ENCODE assay signal across 23 cellular contexts in the genomic region with DNA sequence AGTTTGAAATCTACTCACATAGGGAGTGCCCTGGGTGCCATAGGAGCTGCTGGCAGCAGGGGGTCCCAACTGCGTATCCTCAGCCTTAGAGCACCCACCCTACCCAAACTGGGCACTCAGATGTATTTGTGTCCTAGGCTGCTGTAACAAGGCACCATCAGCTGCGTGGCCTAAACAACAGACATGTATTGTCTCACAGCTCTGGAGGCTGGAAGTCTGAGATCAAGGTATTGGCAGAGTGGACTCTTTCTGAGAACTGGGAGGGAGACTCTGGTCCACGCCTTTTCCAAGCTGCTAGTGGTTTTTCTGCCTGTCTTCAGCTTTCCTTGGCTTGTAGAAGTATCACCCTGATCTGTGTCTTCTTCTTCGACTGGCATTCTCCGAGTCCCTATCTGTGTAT.
A peak's percentile ranks its signal among the peaks of the same experiment; 100 is the strongest.
DNase-seq lines count a peak whose midpoint lies in the region; ATAC-seq and TF ChIP-seq lines count a peak whose summit lies in the region.
"Had no signal": no experiment of that assay in that cellular context is flagged by ENCODE, and none has a peak within 500 bp of the region (broad histone marks: within the 10 kb centered on the region; RNA-seq: fewer than 3 reads in every experiment).

No MANE protein-coding gene starts in this region.

- H3K4me3 ChIP-seq in SK-N-SH (ENCODE audit: low read depth in 2 of 2, low read length in 1 of 2) (no peak overlapping the region), right atrium auricular region (no peak overlapping the region), muscle layer of duodenum (ENCODE audit: low read depth in 1 of 2, low read length in 2 of 2) (no peak overlapping the region), upper lobe of right lung (no peak overlapping the region)
- H3K4me3 ChIP-seq: dorsolateral prefrontal cortex had no signal

- H3K9me2 ChIP-seq in SK-N-SH, result no peaks in the 10 kb centered on the region

- H3K4me1 Mint-ChIP-seq in activated CD8-positive, alpha-beta T cell treated with anti-CD3 and anti-CD28 coated beads for 36 hours (ENCODE audit: low read depth), result peaks cover 1% of the 10 kb centered on the region
- H3K4me1 Mint-ChIP-seq: activated naive CD8-positive, alpha-beta T cell treated with anti-CD3 and anti-CD28 coated beads, Interleukin-2, amount 10 ng/mL, durations not matched to agents 7 days and 5 days; CD4-positive, CD25-positive, alpha-beta regulatory T cell; naive B cell had no signal

- no peaks in the 10 kb centered on the region for H3K36me3 Mint-ChIP-seq in activated CD8-positive, alpha-beta T cell treated with anti-CD3 and anti-CD28 coated beads for 36 hours (ENCODE audit: low read depth)
- H3K36me3 Mint-ChIP-seq: activated naive CD8-positive, alpha-beta T cell treated with anti-CD3 and anti-CD28 coated beads, Interleukin-2, amount 10 ng/mL, durations not matched to agents 7 days and 5 days; CD4-positive, CD25-positive, alpha-beta regulatory T cell; memory B cell; naive B cell had no signal

- WGBS in SK-N-SH (ENCODE audit: low lambda C conversion rate), result 73% methylated on average over 5 of the region's 5 CpGs

- no peak; the same call in 2 of the 3 replicates for ATAC-seq in SK-N-SH treated with all-trans-retinoic acid at 6 μM for 48 hours
- no peak for ATAC-seq in upper lobe of right lung
- ATAC-seq in activated CD8-positive, alpha-beta T cell treated with anti-CD3 and anti-CD28 coated beads for 36 hours, result no peak
- ATAC-seq in sciatic nerve, result no peak
- no peak for ATAC-seq in GM21515 (IDR thresholded peaks at IDR 0.05; ENCODE audit: unreplicated experiment)

- intact Hi-C loops in upper lobe of right lung (cut with DNase I) (no loop called here), sciatic nerve (cut with DNase I) (no loop called here)
- intact Hi-C loops in activated CD8-positive, alpha-beta T cell treated with anti-CD3 and anti-CD28 coated beads for 36 hours (cut with micrococcal nuclease), result no loop called here

- no peak for TF ChIP-seq EP300 in SK-N-SH (IDR thresholded peaks at IDR 0.05; ENCODE audit: borderline replicate concordance in 1 of 2, low read depth in 1 of 2, low read length in 1 of 2)

- H3K9me3 ChIP-seq in SK-N-SH, result no peaks in the 10 kb centered on the region
- H3K9me3 ChIP-seq in right atrium auricular region, result no peaks in the 10 kb centered on the region
- H3K9me3 ChIP-seq in muscle layer of duodenum (ENCODE audit: control insufficient read depth in 1 of 2, low read length in 2 of 2), result no peaks in the 10 kb centered on the region
- H3K9me3 ChIP-seq in upper lobe of right lung, result no peaks in the 10 kb centered on the region

- H3K27ac Mint-ChIP-seq in activated CD8-positive, alpha-beta T cell treated with anti-CD3 and anti-CD28 coated beads for 36 hours, result no peak overlapping the region
- H3K27ac Mint-ChIP-seq: activated naive CD8-positive, alpha-beta T cell treated with anti-CD3 and anti-CD28 coated beads, Interleukin-2, amount 10 ng/mL, durations not matched to agents 7 days and 5 days; CD4-positive, CD25-positive, alpha-beta regulatory T cell; memory B cell; naive B cell had no signal

- CTCF ChIA-PET in SK-N-SH (lab: Yijun Ruan, JAX), result interaction anchor here (1.0 to 1.1 kb wide), 2 partner anchors 177 to 238 kb away, joined by 3 to 4 read pairs; no protein-coding TSS in a partner anchor
- CTCF ChIA-PET in activated CD8-positive, alpha-beta T cell treated with anti-CD3 and anti-CD28 coated beads for 36 hours (lab: Charles Lee), result no interaction called here

- no peak overlapping the region for H3K4me3 Mint-ChIP-seq in activated CD8-positive, alpha-beta T cell treated with anti-CD3 and anti-CD28 coated beads for 36 hours
- H3K4me3 Mint-ChIP-seq: activated naive CD8-positive, alpha-beta T cell treated with anti-CD3 and anti-CD28 coated beads, Interleukin-2, amount 10 ng/mL, durations not matched to agents 7 days and 5 days; CD4-positive, CD25-positive, alpha-beta regulatory T cell; memory B cell; naive B cell had no signal

- no peak overlapping the region for H3K4me2 ChIP-seq in SK-N-SH

- H3K4me1 ChIP-seq in SK-N-SH (ENCODE audit: control insufficient read depth in 1 of 2, insufficient read depth in 2 of 2, low read depth in 1 of 2, low read length in 1 of 2) (peaks cover under 1 to 39% of the 10 kb centered on the region in 2 experiments; a peak in 3 of 4 replicates), right atrium auricular region (peaks cover 0 to 26% of the 10 kb centered on the region in 2 donors), muscle layer of duodenum (ENCODE audit: control insufficient read depth in 1 of 2, insufficient read depth in 2 of 2, low read length in 2 of 2) (no peaks in the 10 kb centered on the region), upper lobe of right lung (peaks cover 4% of the 10 kb centered on the region)

- H2AFZ ChIP-seq in SK-N-SH (ENCODE audit: low read depth), result no peak overlapping the region

- H3K27me3 Mint-ChIP-seq in activated CD8-positive, alpha-beta T cell treated with anti-CD3 and anti-CD28 coated beads for 36 hours, result peaks cover under 1% of the 10 kb centered on the region
- H3K27me3 Mint-ChIP-seq: activated naive CD8-positive, alpha-beta T cell treated with anti-CD3 and anti-CD28 coated beads, Interleukin-2, amount 10 ng/mL, durations not matched to agents 7 days and 5 days; naive B cell had no signal

- H3K27ac ChIP-seq in SK-N-SH (ENCODE audit: low read depth in 2 of 2, low read length in 1 of 2) (peak overlapping the region in 1 of 2 experiments; percentile 95; a peak in 2 of 4 replicates), right atrium auricular region (peak overlapping the region; percentile 44 to 80), muscle layer of duodenum (ENCODE audit: low read length) (peak overlapping the region; percentile 24), upper lobe of right lung (peak overlapping the region; percentile 61)
- H3K27ac ChIP-seq: VCaP had no signal

- H3K36me3 ChIP-seq in SK-N-SH (replicated peaks in 1 of 2; ENCODE audit: control insufficient read depth in 1 of 2, insufficient read depth in 2 of 2, low read length in 1 of 2) (no peaks in the 10 kb centered on the region), right atrium auricular region (no peaks in the 10 kb centered on the region), muscle layer of duodenum (ENCODE audit: control insufficient read depth in 1 of 2, insufficient read depth in 2 of 2, low read length in 2 of 2) (no peaks in the 10 kb centered on the region), upper lobe of right lung (no peaks in the 10 kb centered on the region)

- no peak overlapping the region for H3K9ac ChIP-seq in SK-N-SH

- H4K20me1 ChIP-seq in SK-N-SH (ENCODE audit: insufficient read depth), result no peaks in the 10 kb centered on the region

- H3F3A ChIP-seq in SK-N-SH (replicated peaks; ENCODE audit: insufficient read depth), result no peaks in the 10 kb centered on the region

- H3K9me3 Mint-ChIP-seq in activated CD8-positive, alpha-beta T cell treated with anti-CD3 and anti-CD28 coated beads for 36 hours, result no peaks in the 10 kb centered on the region
- H3K9me3 Mint-ChIP-seq: activated naive CD8-positive, alpha-beta T cell treated with anti-CD3 and anti-CD28 coated beads, Interleukin-2, amount 10 ng/mL, durations not matched to agents 7 days and 5 days; CD4-positive, CD25-positive, alpha-beta regulatory T cell had no signal

- H3K79me2 ChIP-seq in SK-N-SH (ENCODE audit: insufficient read depth), result no peaks in the 10 kb centered on the region

- no peak for TF ChIP-seq CTCF in SK-N-SH (IDR thresholded peaks at IDR 0.05)
- no peak for TF ChIP-seq CTCF in right atrium auricular region (IDR thresholded peaks at IDR 0.05)
- TF ChIP-seq CTCF in upper lobe of right lung (IDR thresholded peaks at IDR 0.05), result no peak
- TF ChIP-seq CTCF in activated CD8-positive, alpha-beta T cell treated with anti-CD3 and anti-CD28 coated beads for 36 hours (IDR thresholded peaks at IDR 0.05), result no peak

- POLR2A ChIA-PET in SK-N-SH (lab: Yijun Ruan, JAX), result interaction anchor here (1.0 to 1.3 kb wide), 3 partner anchors 76 to 122 kb away, joined by 4 to 6 read pairs (median 6); no protein-coding TSS in a partner anchor
- POLR2A ChIA-PET in activated CD8-positive, alpha-beta T cell treated with anti-CD3 and anti-CD28 coated beads for 36 hours (lab: Charles Lee), result no interaction called here

- DNase-seq in SK-N-SH (peak; percentile 11), right atrium auricular region (ENCODE audit: low spot score) (no peak), upper lobe of right lung (no peak), sciatic nerve (ENCODE audit: low spot score) (no peak)
- DNase-seq in activated CD8-positive, alpha-beta T cell treated with anti-CD3 and anti-CD28 coated beads for 36 hours, result no peak
- DNase-seq: 8988T; activated CD4-positive, alpha-beta T cell treated with anti-CD3 and anti-CD28 coated beads for 4 hours; activated effector memory CD4-positive, alpha-beta T cell treated with anti-CD3 and anti-CD28 coated beads, Interleukin-2, amount 50 U/mL, for 16 hours; activated naive CD8-positive, alpha-beta T cell treated with anti-CD3 and anti-CD28 coated beads, Interleukin-2, amount 10 ng/mL, durations not matched to agents 7 days and 5 days; activated T-cell treated with anti-CD3 and anti-CD28 coated beads, Interleukin-2, amount 50 U/mL, for 1 hour; CD4-positive, CD25-positive, alpha-beta regulatory T cell; Karpas-422; naive B cell; NCI-H1436; NCI-H2107; NCI-H446 treated with DMSO at 0.1 percent for 48 hours; stimulated activated CD4-positive, alpha-beta T cell treated with anti-CD3 and anti-CD28 coated beads, Interleukin-2, amount 100 ng/mL, for 24 hours had no signal

- no peaks in the 10 kb centered on the region for H3K27me3 ChIP-seq in SK-N-SH (ENCODE audit: insufficient read depth)
- H3K27me3 ChIP-seq in right atrium auricular region, result no peaks in the 10 kb centered on the region
- no peaks in the 10 kb centered on the region for H3K27me3 ChIP-seq in muscle layer of duodenum (ENCODE audit: low read depth, low read length)
- H3K27me3 ChIP-seq in upper lobe of right lung, result no peaks in the 10 kb centered on the region
- H3K27me3 ChIP-seq: dorsolateral prefrontal cortex had no signal

- no peak for TF ChIP-seq RAD21 in SK-N-SH (IDR thresholded peaks at IDR 0.05; ENCODE audit: low read length)

TF ChIP-seq in SK-N-SH, 30 proteins besides CTCF, POLR2A, EP300 and RAD21 (continues in another document):
- TF ChIP-seq, protein P1, sequence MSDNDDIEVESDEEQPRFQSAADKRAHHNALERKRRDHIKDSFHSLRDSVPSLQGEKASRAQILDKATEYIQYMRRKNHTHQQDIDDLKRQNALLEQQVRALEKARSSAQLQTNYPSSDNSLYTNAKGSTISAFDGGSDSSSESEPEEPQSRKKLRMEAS (IDR thresholded peaks at IDR 0.05; ENCODE audit: low read depth), result no peak
- TF ChIP-seq SMC3 (IDR thresholded peaks at IDR 0.05; ENCODE audit: low read depth, low read length), result no peak
- TF ChIP-seq SIN3A (IDR thresholded peaks at IDR 0.05; ENCODE audit: borderline replicate concordance, low read depth, low read length), result no peak

TF ChIP-seq in SK-N-SH treated with all-trans-retinoic acid at 6 μM for 48 hours, 23 proteins besides CTCF, POLR2A, EP300 and RAD21 (continues in another document):
- TF ChIP-seq SNAI2 (CRISPR knock-in tag; IDR thresholded peaks at IDR 0.05), result no peak
- TF ChIP-seq PPARA (CRISPR knock-in tag; IDR thresholded peaks at IDR 0.05; ENCODE audit: borderline replicate concordance), result no peak
